In genomic region chr20:49340161-49340966, GRCh38 we compare ENCODE assay signal across 15 cellular contexts.
DNase-seq lines count a peak whose midpoint lies in the region; ATAC-seq, FAIRE-seq and TF ChIP-seq lines count a peak whose summit lies in the region.
"Had no signal": no experiment of that assay in that cellular context is flagged by ENCODE, and none has a peak within 500 bp of the region (broad histone marks: within the 10 kb centered on the region; RNA-seq: fewer than 3 reads in every experiment).

No MANE protein-coding gene starts in this region.

- CTCF ChIA-PET in A549 (lab: Yijun Ruan, JAX), result interaction anchor here (0.9 to 16.6 kb wide), 3 partner anchors 140 to 194 kb away, joined by 3 to 291 read pairs (median 3); partner anchors contain the start of gene KCNB1

- H3K27ac ChIP-seq in A549 (peak overlapping the region; percentile 11 to 56; a peak in 3 of 6 replicates), GM23248 (no peak overlapping the region), angular gyrus (ENCODE audit: low read depth, low read length) (peak overlapping the region; percentile 49), foreskin keratinocyte (no peak overlapping the region)
- H3K27ac ChIP-seq: lower lobe of right lung, right lobe of liver, tibial nerve had no signal

- peaks cover 12% of the 10 kb centered on the region; the same call in 1 of the 2 replicates for H3F3A ChIP-seq in GM23248 (ENCODE audit: insufficient read depth)

- peaks cover 31% of the 10 kb centered on the region for H3K4me1 ChIP-seq in A549
- peaks cover 18% of the 10 kb centered on the region for H3K4me1 ChIP-seq in GM23248 (ENCODE audit: insufficient read depth)
- H3K4me1 ChIP-seq in foreskin keratinocyte, result peaks cover 6% of the 10 kb centered on the region
- H3K4me1 ChIP-seq: lower lobe of right lung, right lobe of liver had no signal

- H3K9ac ChIP-seq in GM23248, result no peak overlapping the region

- no peak for FAIRE-seq in A549 (lab: Jason Lieb, UNC)
- FAIRE-seq: H54 had no signal

- no peak for TF ChIP-seq RAD21 in A549 (conservative IDR thresholded peaks at IDR 0.05 in 1 of 2, IDR thresholded peaks at IDR 0.05 in 1 of 2)

- H3K9me3 ChIP-seq in A549 (no peaks in the 10 kb centered on the region), GM23248 (ENCODE audit: low read depth) (no peaks in the 10 kb centered on the region)
- H3K9me3 ChIP-seq: lower lobe of right lung, right lobe of liver, tibial nerve had no signal

- H3K79me2 ChIP-seq in GM23248 (ENCODE audit: insufficient read depth), result no peaks in the 10 kb centered on the region

- ATAC-seq in A549 (no peak), foreskin keratinocyte (no peak)
- ATAC-seq: activated naive CD8-positive, alpha-beta T cell treated with anti-CD3 and anti-CD28 coated beads, Interleukin-2, amount 50 U/mL, for 24 hours; lower lobe of right lung; right lobe of liver had no signal

- H3K36me3 ChIP-seq in GM23248 (ENCODE audit: low read depth), result no peaks in the 10 kb centered on the region
- H3K36me3 ChIP-seq: lower lobe of right lung, right lobe of liver, tibial nerve had no signal

- no peak overlapping the region for H3K4me3 ChIP-seq in A549
- H3K4me3 ChIP-seq in GM23248, result peak overlapping the region; percentile 60
- H3K4me3 ChIP-seq: lower lobe of right lung, right lobe of liver, tibial nerve had no signal

- POLR2A ChIA-PET in A549 (lab: Yijun Ruan, JAX), result no interaction called here

- 73% methylated on average over 14 of the region's 14 CpGs for WGBS in A549 (ENCODE audit: missing lambda C conversion rate)
- WGBS in GM23248 (ENCODE audit: low coverage in 1 of 2, low lambda C conversion rate in 2 of 2, missing lambda C conversion rate in 2 of 2), 2 experiments, result 11% methylated on average over 14 of the region's 14 CpGs

- 0 out of 3 replicates have a peak overlapping the region, but pooled peaks have one; percentile 5 for H3K4me2 ChIP-seq in A549
- H3K4me2 ChIP-seq in GM23248 (ENCODE audit: unreplicated experiment), result peak overlapping the region; percentile 71

- H3K9me2 ChIP-seq in GM23248 (ENCODE audit: insufficient read depth), result no peaks in the 10 kb centered on the region

- H3K27me3 ChIP-seq in GM23248 (replicated peaks; ENCODE audit: insufficient read depth), result no peaks in the 10 kb centered on the region
- H3K27me3 ChIP-seq in foreskin keratinocyte, result no peaks in the 10 kb centered on the region
- H3K27me3 ChIP-seq: right lobe of liver, tibial nerve had no signal

- in situ Hi-C loops in GM23248 (cut with MboI), result loop anchor here (25.0 kb wide), 1 partner anchor 497 kb away; no protein-coding TSS in a partner anchor

- no peak for DNase-seq in A549 (ENCODE audit: low read depth in 1 of 2, low spot score in 1 of 2)
- peak; percentile 77 for DNase-seq in GM23248
- DNase-seq in hepatic stellate cell (ENCODE audit: low spot score), result peak; percentile 68
- DNase-seq in effector CD4-positive, alpha-beta T cell, result no peak
- DNase-seq in foreskin keratinocyte, result no peak
- no peak for DNase-seq in GM19240 (ENCODE audit: insufficient read length, low spot score)
- no peak for DNase-seq in NCI-H69 (lab: John Stamatoyannopoulos, UW)
- DNase-seq: activated naive CD8-positive, alpha-beta T cell treated with anti-CD3 and anti-CD28 coated beads, Interleukin-2, amount 50 U/mL, for 24 hours; activated T-cell treated with anti-CD3 and anti-CD28 coated beads, Interleukin-2, amount 50 U/mL, for 48 hours; lower lobe of right lung; NCI-H345; right lobe of liver had no signal

- TF ChIP-seq POLR2A in A549 (IDR thresholded peaks at IDR 0.05; ENCODE audit: low read length), result no peak

- H2AFZ ChIP-seq in GM23248, result peak overlapping the region; percentile 82

- TF ChIP-seq CTCF in A549 (IDR thresholded peaks at IDR 0.05), result no peak
- no peak for TF ChIP-seq CTCF in foreskin keratinocyte (conservative IDR thresholded peaks at IDR 0.05)

- no peaks in the 10 kb centered on the region for H4K20me1 ChIP-seq in GM23248 (ENCODE audit: insufficient read depth)

- TF ChIP-seq EP300 in A549 (IDR thresholded peaks at IDR 0.05), result no peak

TF ChIP-seq in A549, 52 proteins besides CTCF, POLR2A, EP300 and RAD21:
- TF ChIP-seq BHLHE40 (IDR thresholded peaks at IDR 0.05; ENCODE audit: low read depth, low read length) (no peak), NPAS2 (CRISPR knock-in tag; IDR thresholded peaks at IDR 0.05; ENCODE audit: borderline replicate concordance) (no peak), CBX2 (IDR thresholded peaks at IDR 0.05; ENCODE audit: borderline replicate concordance, low read depth) (no peak), KDM1A (IDR thresholded peaks at IDR 0.05; ENCODE audit: low read depth) (no peak), SMC3 (IDR thresholded peaks at IDR 0.05) (no peak), ZSCAN20 (CRISPR knock-in tag; IDR thresholded peaks at IDR 0.05) (no peak), HDAC2 (IDR thresholded peaks at IDR 0.05) (no peak), CHD2 (IDR thresholded peaks at IDR 0.05; ENCODE audit: low read length, partially characterized antibody) (no peak), NFE2L2 (conservative IDR thresholded peaks at IDR 0.05; ENCODE audit: low read length) (no peak), NR3C1 (IDR thresholded peaks at IDR 0.05) (no peak), ESRRA (IDR thresholded peaks at IDR 0.05; ENCODE audit: borderline replicate concordance, low read length) (no peak), GATA3 (IDR thresholded peaks at IDR 0.05; ENCODE audit: borderline replicate concordance) (no peak), ZC3H11A (IDR thresholded peaks at IDR 0.05) (no peak), ZNF302 (CRISPR knock-in tag; IDR thresholded peaks at IDR 0.05) (no peak), POLR2AphosphoS2 (conservative IDR thresholded peaks at IDR 0.05; ENCODE audit: low read length) (no peak), EHMT2 (IDR thresholded peaks at IDR 0.05; ENCODE audit: low read depth) (no peak)
- TF ChIP-seq, protein P1, sequence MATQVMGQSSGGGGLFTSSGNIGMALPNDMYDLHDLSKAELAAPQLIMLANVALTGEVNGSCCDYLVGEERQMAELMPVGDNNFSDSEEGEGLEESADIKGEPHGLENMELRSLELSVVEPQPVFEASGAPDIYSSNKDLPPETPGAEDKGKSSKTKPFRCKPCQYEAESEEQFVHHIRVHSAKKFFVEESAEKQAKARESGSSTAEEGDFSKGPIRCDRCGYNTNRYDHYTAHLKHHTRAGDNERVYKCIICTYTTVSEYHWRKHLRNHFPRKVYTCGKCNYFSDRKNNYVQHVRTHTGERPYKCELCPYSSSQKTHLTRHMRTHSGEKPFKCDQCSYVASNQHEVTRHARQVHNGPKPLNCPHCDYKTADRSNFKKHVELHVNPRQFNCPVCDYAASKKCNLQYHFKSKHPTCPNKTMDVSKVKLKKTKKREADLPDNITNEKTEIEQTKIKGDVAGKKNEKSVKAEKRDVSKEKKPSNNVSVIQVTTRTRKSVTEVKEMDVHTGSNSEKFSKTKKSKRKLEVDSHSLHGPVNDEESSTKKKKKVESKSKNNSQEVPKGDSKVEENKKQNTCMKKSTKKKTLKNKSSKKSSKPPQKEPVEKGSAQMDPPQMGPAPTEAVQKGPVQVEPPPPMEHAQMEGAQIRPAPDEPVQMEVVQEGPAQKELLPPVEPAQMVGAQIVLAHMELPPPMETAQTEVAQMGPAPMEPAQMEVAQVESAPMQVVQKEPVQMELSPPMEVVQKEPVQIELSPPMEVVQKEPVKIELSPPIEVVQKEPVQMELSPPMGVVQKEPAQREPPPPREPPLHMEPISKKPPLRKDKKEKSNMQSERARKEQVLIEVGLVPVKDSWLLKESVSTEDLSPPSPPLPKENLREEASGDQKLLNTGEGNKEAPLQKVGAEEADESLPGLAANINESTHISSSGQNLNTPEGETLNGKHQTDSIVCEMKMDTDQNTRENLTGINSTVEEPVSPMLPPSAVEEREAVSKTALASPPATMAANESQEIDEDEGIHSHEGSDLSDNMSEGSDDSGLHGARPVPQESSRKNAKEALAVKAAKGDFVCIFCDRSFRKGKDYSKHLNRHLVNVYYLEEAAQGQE (IDR thresholded peaks at IDR 0.05), result no peak

Comparison
In these comparisons a context has a peak if more than half of its experiments do, and no peak if none do; other contexts are left out.
1. DNase-seq: peak in GM23248 (single experiment) and hepatic stellate cell (single experiment); none in A549 (0 of 2), effector CD4-positive, alpha-beta T cell (single experiment), foreskin keratinocyte (0 of 2), GM19240 (single experiment) and NCI-H69 (single experiment).
2. H3K27ac ChIP-seq: peak in A549 (2 of 2) and angular gyrus (single experiment); none in GM23248 (single experiment) and foreskin keratinocyte (single experiment).